14 cellular contexts compared by ENCODE assay signal in the genomic region with DNA sequence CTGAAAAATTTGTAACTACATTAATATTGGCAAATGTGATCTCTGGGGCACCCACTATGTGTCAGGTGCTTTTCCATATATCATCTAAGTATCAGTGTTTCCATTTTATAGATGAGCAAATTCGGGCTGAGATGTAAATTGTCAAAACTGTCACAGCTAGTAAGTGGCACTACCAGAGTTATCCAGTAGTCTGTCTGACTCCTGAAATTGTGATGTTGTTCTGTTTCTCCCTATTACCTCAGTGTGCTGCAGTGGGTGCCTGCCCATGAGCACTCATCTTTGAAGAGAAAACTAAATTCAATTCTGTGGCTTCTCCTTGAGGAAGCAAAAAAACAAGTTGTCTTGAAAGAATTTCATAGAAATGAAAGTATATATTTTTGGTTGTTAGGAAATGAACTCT.
"Had no signal": no experiment of that assay in that cellular context is flagged by ENCODE, and none has a peak within 500 bp of the region (broad histone marks: within the 10 kb centered on the region; RNA-seq: fewer than 3 reads in every experiment).

No MANE protein-coding gene starts in this region.

- H3K36me3 ChIP-seq: neutrophil, stomach, uterus had no signal

- H3K4me3 ChIP-seq: skin epidermis, stomach, uterus had no signal

- H3K27ac ChIP-seq: foreskin keratinocyte, neutrophil, skin epidermis, stomach, uterus had no signal

- DNase-seq: activated CD4-positive, alpha-beta memory T cell treated with anti-CD3 and anti-CD28 coated beads for 36 hours; activated gamma-delta T cell treated with Interleukin-2 at 50 U/mL for 16 hours; activated naive CD8-positive, alpha-beta T cell treated with anti-CD3 and anti-CD28 coated beads for 36 hours; activated T-cell treated with anti-CD3 and anti-CD28 coated beads, Interleukin-2, amount 50 U/mL, for 4 hours; cerebellar nuclear complex; foreskin keratinocyte; head of caudate nucleus; left colon; mammary epithelial cell; naive thymus-derived CD4-positive, alpha-beta T cell; stomach; uterus had no signal

- ATAC-seq: activated T-cell treated with anti-CD3 and anti-CD28 coated beads, Interleukin-2, amount 50 U/mL, for 4 hours; foreskin keratinocyte; left colon; naive thymus-derived CD4-positive, alpha-beta T cell had no signal

- H3K4me1 ChIP-seq: foreskin keratinocyte, stomach, uterus had no signal

- H3K9me3 ChIP-seq: neutrophil, stomach, uterus had no signal

- H3K27me3 ChIP-seq: foreskin keratinocyte, neutrophil, stomach, uterus had no signal
